ENCODE assay signal across 8 cellular contexts in the genomic region with DNA sequence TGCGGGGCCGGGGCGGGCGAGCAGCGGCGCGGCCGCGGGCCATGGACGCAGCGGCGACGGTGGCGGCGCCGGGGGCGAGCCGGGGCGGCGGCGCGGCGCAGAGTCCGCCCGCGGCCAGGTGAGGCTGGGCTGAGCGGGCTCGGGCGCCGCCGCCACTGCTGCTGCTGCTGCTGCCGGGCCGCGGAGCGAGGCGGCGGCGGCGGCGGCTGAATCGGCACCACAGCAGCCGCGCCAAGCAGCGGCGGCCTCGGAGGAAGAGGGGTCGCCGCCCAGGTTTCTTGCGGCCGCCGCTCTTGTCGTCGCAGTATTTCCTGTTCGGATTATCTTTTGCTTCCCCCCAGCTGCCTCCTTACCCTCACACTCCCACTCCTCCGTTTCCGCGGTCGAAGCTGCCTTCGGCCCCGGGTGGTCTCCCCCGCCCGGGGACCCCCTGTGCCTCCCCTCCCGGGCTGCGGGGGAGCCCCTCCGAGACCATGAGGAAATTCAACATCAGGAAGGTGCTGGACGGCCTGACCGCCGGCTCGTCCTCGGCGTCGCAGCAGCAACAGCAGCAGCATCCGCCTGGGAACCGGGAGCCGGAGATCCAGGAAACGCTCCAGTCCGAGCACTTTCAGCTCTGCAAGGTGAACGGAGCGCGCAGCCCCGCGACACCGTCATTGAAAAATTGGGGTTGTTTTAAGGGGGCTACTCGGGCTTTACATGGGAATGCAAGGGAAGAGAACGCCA. TPM values are rescaled to one million over a fixed set of nuclear protein-coding genes. Genes with fewer than 3 reads are reported as not detected.
A peak's percentile ranks its signal among the peaks of the same experiment; 100 is the strongest.
DNase-seq lines count a peak whose midpoint lies in the region; ATAC-seq and TF ChIP-seq lines count a peak whose summit lies in the region.

A gene (plus strand): TSS at position 358 of the 726 bp plus-strand sequence. CDS start 116 bp downstream, at position 474.

- H3K9me3 ChIP-seq in KOPT-K1 (ENCODE audit: insufficient read depth, low read length, poor library complexity, severe bottlenecking) = no peaks in the 10 kb centered on the region
- no peaks in the 10 kb centered on the region for H3K9me3 ChIP-seq in smooth muscle cell (replicated peaks; ENCODE audit: low read depth)

- H3K36me3 ChIP-seq in KOPT-K1 (ENCODE audit: insufficient read depth, low read length) (no peaks in the 10 kb centered on the region), smooth muscle cell (ENCODE audit: low read depth) (no peaks in the 10 kb centered on the region)

- peaks cover 17% of the 10 kb centered on the region for H4K20me1 ChIP-seq in smooth muscle cell (ENCODE audit: low read depth)

- H3K4me3 ChIP-seq in cardiac fibroblast (replicated peaks in 1 of 2; ENCODE audit: low read depth in 2 of 2, low read length in 2 of 2) (peak within 1 kb of the TSS; percentile 84 to 92), smooth muscle cell (peak within 1 kb of the TSS; percentile 83)

- H3K27me3 ChIP-seq in smooth muscle cell (ENCODE audit: low read depth) = no peaks in the 10 kb centered on the region

- TF ChIP-seq CTCF in VCaP (conservative IDR thresholded peaks at IDR 0.05) = no peak
- TF ChIP-seq CTCF in cardiac fibroblast (IDR thresholded peaks at IDR 0.05; ENCODE audit: low read depth, low read length) = no peak
- TF ChIP-seq CTCF in smooth muscle cell (IDR thresholded peaks at IDR 0.05; ENCODE audit: borderline replicate concordance, insufficient read depth, poor library complexity, severe bottlenecking) = no peak

- H3K4me1 ChIP-seq in smooth muscle cell (ENCODE audit: low read depth) = peaks cover 25% of the 10 kb centered on the region

- peak within 1 kb of the TSS; percentile 80 for H3K9ac ChIP-seq in smooth muscle cell (ENCODE audit: low read depth)

- peak within 1 kb of the TSS; percentile 95 for H2AFZ ChIP-seq in smooth muscle cell (ENCODE audit: low read depth)

- DNase-seq in GDM1 (lab: John Stamatoyannopoulos, UW) (peak; percentile 69), cardiac fibroblast (ENCODE audit: low read depth in 2 of 2) (peak; percentile 53 to 60), islet precursor cell (peak; percentile 79), smooth muscle cell (lab: John Stamatoyannopoulos, UW; ENCODE audit: unreplicated experiment) (no peak), GM19240 (ENCODE audit: insufficient read length, low spot score) (no peak)

- H3K27ac ChIP-seq in KOPT-K1 (ENCODE audit: low read depth, low read length, poor library complexity, severe bottlenecking) (peak within 1 kb of the TSS; percentile 76), VCaP (peak within 1 kb of the TSS; percentile 99), smooth muscle cell (ENCODE audit: low read depth) (peak within 1 kb of the TSS; percentile 56)

- ATAC-seq in GM21737 (IDR thresholded peaks at IDR 0.05; ENCODE audit: unreplicated experiment) = peak; percentile 28

- no peaks in the 10 kb centered on the region for H3F3A ChIP-seq in smooth muscle cell (ENCODE audit: low read depth)

- peak within 1 kb of the TSS; percentile 96 for H3K4me2 ChIP-seq in smooth muscle cell

- peaks cover 51% of the 10 kb centered on the region for H3K79me2 ChIP-seq in smooth muscle cell (ENCODE audit: low read depth)

- WGBS in smooth muscle cell (ENCODE audit: low lambda C conversion rate) = under 1% methylated on average over 56 of the region's 85 CpGs

RNA-seq across cellular contexts. Expression of the gene that starts here (rescaled TPM):
- 25.2 and 34.8 TPM in 2 replicates for total RNA-seq in smooth muscle cell
- polyA plus RNA-seq in smooth muscle cell = 8.8 and 10.0 TPM in 2 replicates

Comparison
In these comparisons a context has a peak if more than half of its experiments do, and no peak if none do; other contexts are left out.
1. DNase-seq: peak in GDM1 (single experiment), cardiac fibroblast (2 of 2) and islet precursor cell (single experiment); none in smooth muscle cell (single experiment) and GM19240 (single experiment).
2. Peak in every context shown above with its lines, with median percentiles within 50 percentile points of each other: H3K27ac ChIP-seq.